Comparison of ENCODE assay signal across 5 cellular contexts in the genomic region with DNA sequence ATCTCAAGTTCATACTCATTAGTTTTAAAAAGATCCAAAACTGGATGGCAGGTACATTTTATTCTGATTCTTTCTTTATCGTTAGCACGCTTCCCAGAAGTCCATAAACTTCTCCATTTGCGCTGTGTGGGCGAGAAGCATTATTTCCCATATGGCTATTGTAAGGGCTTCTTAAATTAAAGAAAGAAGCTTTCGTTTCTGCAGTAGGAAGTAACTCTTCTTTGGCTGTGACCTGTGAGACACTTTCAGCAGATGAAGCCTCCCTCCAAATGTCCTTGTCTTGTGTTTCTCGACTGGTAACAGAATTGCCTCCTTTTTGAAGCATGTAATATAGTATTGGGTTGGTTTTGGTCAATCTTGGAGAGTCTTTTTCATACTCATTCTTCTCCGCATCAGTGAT.
"Had no signal": no experiment of that assay in that cellular context is flagged by ENCODE, and none has a peak within 500 bp of the region (broad histone marks: within the 10 kb centered on the region; RNA-seq: fewer than 3 reads in every experiment).

No MANE protein-coding gene starts in this region.

- ATAC-seq: GM23338 had no signal

- H3K4me3 ChIP-seq: GM23338 had no signal

- DNase-seq: H9, HCEC 1CT, KBM-7 had no signal

- H3K27ac ChIP-seq: KMS-11 had no signal
